In genomic region chr19:47729799-47730520, GRCh38 we compare ENCODE assay signal across 8 cellular contexts. TPM values are rescaled to one million over a fixed set of nuclear protein-coding genes. Genes with fewer than 3 reads are reported as not detected.
DNase-seq lines count a peak whose midpoint lies in the region; ATAC-seq and TF ChIP-seq lines count a peak whose summit lies in the region.

No MANE protein-coding gene starts in this region.

- H3K9me2 ChIP-seq in PC-3 (replicated peaks; ENCODE audit: low read length), result no peaks in the 10 kb centered on the region

- H3K36me3 ChIP-seq in PC-3 (ENCODE audit: low read depth, low read length), result no peaks in the 10 kb centered on the region
- H3K36me3 ChIP-seq in spleen, result peaks cover 0 to 31% (median 3%) of the 10 kb centered on the region in 6 donors

- H3K4me2 ChIP-seq in PC-3 (ENCODE audit: low read length), result peak overlapping the region; percentile 96

- BruUV-seq in PC-3 (replicated peaks; lab: Mats Ljungman, UMichigan), result TSS peak; percentile 87

- H4K20me1 ChIP-seq in PC-3 (ENCODE audit: low read length), result no peaks in the 10 kb centered on the region

- H3K27ac ChIP-seq in PC-3 (ENCODE audit: low read length) (peak overlapping the region; percentile 100), spleen (peak overlapping the region; percentile 35 to 81 (median 72))

- peak overlapping the region; percentile 73 for H2AFZ ChIP-seq in PC-3 (ENCODE audit: low read length)

- H3K9me3 ChIP-seq in PC-3 (ENCODE audit: low read length), result no peaks in the 10 kb centered on the region
- H3K9me3 ChIP-seq in iPS-18c (ENCODE audit: control insufficient read depth, insufficient read depth, low read length), result no peaks in the 10 kb centered on the region
- no peaks in the 10 kb centered on the region for H3K9me3 ChIP-seq in spleen

- H3K4me3 ChIP-seq in PC-3 (ENCODE audit: low read length) (peak overlapping the region; percentile 74), astrocyte of the cerebellum (ENCODE audit: low read depth, low read length) (peak overlapping the region; percentile 25), iPS-18c (ENCODE audit: insufficient read depth, low read depth, low read length) (peak overlapping the region; percentile 51), spleen (peak overlapping the region in 2 of 8 donors; percentile 15 to 45)

- CTCF ChIA-PET in PC-3 (lab: Charles Lee), result no interaction called here

- H3K27me3 ChIP-seq in PC-3 (ENCODE audit: low read length) (no peaks in the 10 kb centered on the region), spleen (replicated peaks in 1 of 7) (peaks cover 0 to 29% (median 16%) of the 10 kb centered on the region in 7 donors)

- no peak for TF ChIP-seq POLR2A in spleen (IDR thresholded peaks at IDR 0.05)

- H3K79me2 ChIP-seq in PC-3 (ENCODE audit: low read length), result no peaks in the 10 kb centered on the region

- peak overlapping the region; percentile 96 for H3K9ac ChIP-seq in PC-3 (ENCODE audit: low read length)

- H3F3A ChIP-seq in PC-3 (ENCODE audit: low read length, unreplicated experiment), result peaks cover 13% of the 10 kb centered on the region

- 9 to 17% (median 14%) methylated on average over 30 of the region's 30 CpGs for WGBS in spleen, 5 donors

- TF ChIP-seq CTCF in GM13976 (IDR thresholded peaks at IDR 0.05; ENCODE audit: borderline replicate concordance, control extremely low read depth, extremely low read depth, insufficient read depth, missing control alignments), result no peak
- TF ChIP-seq CTCF in PC-3 (conservative IDR thresholded peaks at IDR 0.05; ENCODE audit: low read depth, low read length), result no peak
- TF ChIP-seq CTCF in astrocyte of the cerebellum (IDR thresholded peaks at IDR 0.05; ENCODE audit: low read depth, low read length, missing control alignments), result no peak
- no peak for TF ChIP-seq CTCF in spleen (IDR thresholded peaks at IDR 0.05 in 8 of 11, conservative IDR thresholded peaks at IDR 0.05 in 3 of 11)

- H3K4me1 ChIP-seq in PC-3 (ENCODE audit: insufficient read depth, low read length) (peaks cover 16% of the 10 kb centered on the region), spleen (peaks cover 0 to 49% (median 25%) of the 10 kb centered on the region in 6 donors)

- POLR2A ChIA-PET in PC-3 (lab: Charles Lee; ENCODE audit: unreplicated experiment), result no interaction called here

- intact Hi-C loops in PC-3 (cut with micrococcal nuclease) (loop anchor here (2.0 kb wide), 1 partner anchor 13 kb away; no protein-coding TSS in a partner anchor), spleen (cut with DNase I; ENCODE audit: low total_unique reads) (no loop called here)

- DNase-seq in GM13976 (ENCODE audit: low spot score) (peak; percentile 74), PC-3 (peak; percentile 80), astrocyte of the cerebellum (ENCODE audit: low read depth) (no peak), spleen (peak; percentile 83), activated gamma-delta T cell (lab: John Stamatoyannopoulos, UW) (no peak)

- in situ Hi-C loops in GM13976 (cut with MboI; ENCODE audit: low sequenced_read_pairs, unreplicated experiment), result no loop called here
- in situ Hi-C loops in astrocyte of the cerebellum (cut with HindIII; ENCODE audit: low sequenced_read_pairs), result no loop called here

- ATAC-seq in PC-3, result peak; percentile 75
- no peak for ATAC-seq in HG02610 (IDR thresholded peaks at IDR 0.05; ENCODE audit: unreplicated experiment)
- no peak for ATAC-seq in HG02884 (IDR thresholded peaks at IDR 0.05; ENCODE audit: unreplicated experiment)

RNA-seq across cellular contexts. Expression of gene NOP53, which starts 15.4 kb away (rescaled TPM):
- total RNA-seq in PC-3 (2014; rRNA removed) (61.5 and 83.9 TPM in 2 replicates), spleen (100 to 1,000 TPM; 280 to 442 (median 379) TPM)
- 100 to 1,000 TPM; 709 to 858 (median 815) TPM for polyA plus RNA-seq in spleen

RNA-seq across cellular contexts. Expression of gene EHD2, which starts 16.7 kb away (rescaled TPM):
- total RNA-seq in PC-3 (2014; rRNA removed) (0.11 and 1.4 TPM in 2 replicates), spleen (10 to 100 TPM; 48.9 to 87.7 (median 64.3) TPM)
- 10 to 100 TPM in 2 of 3 donors, 1 to 10 TPM in 1; 6.9 to 18.4 (median 10.6) TPM for polyA plus RNA-seq in spleen

RNA-seq across cellular contexts. Expression of gene SELENOW, which starts 48.5 kb away (rescaled TPM):
- total RNA-seq in PC-3 (2014; rRNA removed), result 277 and 278 TPM in 2 replicates
- 100 to 1,000 TPM; 137 to 455 (median 301) TPM for total RNA-seq in spleen
- polyA plus RNA-seq in spleen, result 100 to 1,000 TPM; 270 to 592 (median 358) TPM

Comparison
In these comparisons a context has a peak if more than half of its experiments do, and no peak if none do; other contexts are left out.
1. DNase-seq: peak in GM13976 (single experiment), PC-3 (single experiment) and spleen (single experiment); none in astrocyte of the cerebellum (single experiment) and activated gamma-delta T cell (single experiment).
2. RNA of gene EHD2, which starts 16.7 kb away (total RNA-seq): 48.9 to 87.7 TPM in spleen; 0.11 to 1.4 TPM in PC-3; every median in the first group is over 10 times any median in the second.